ENCODE assay signal across 23 cellular contexts in genomic region chr10:60465801-60466200, GRCh38.
DNase-seq lines count a peak whose midpoint lies in the region; FAIRE-seq and TF ChIP-seq lines count a peak whose summit lies in the region.
"Had no signal": no experiment of that assay in that cellular context is flagged by ENCODE, and none has a peak within 500 bp of the region (broad histone marks: within the 10 kb centered on the region; RNA-seq: fewer than 3 reads in every experiment).

No MANE protein-coding gene starts in this region.

- H3K4me2 ChIP-seq in astrocyte (ENCODE audit: low read length): no peak overlapping the region

- H2AFZ ChIP-seq in astrocyte (ENCODE audit: low read depth, low read length): no peak overlapping the region

- peaks cover 4% of the 10 kb centered on the region for H3K4me1 Mint-ChIP-seq in astrocyte (ENCODE audit: low read depth, unreplicated experiment)
- H3K4me1 Mint-ChIP-seq: CD4-positive, CD25-positive, alpha-beta regulatory T cell; immature natural killer cell had no signal

- no peak overlapping the region for H3K27ac Mint-ChIP-seq in astrocyte (ENCODE audit: unreplicated experiment)
- H3K27ac Mint-ChIP-seq: activated naive CD8-positive, alpha-beta T cell treated with anti-CD3 and anti-CD28 coated beads, Interleukin-2, amount 50 U/mL, for 24 hours; CD4-positive, CD25-positive, alpha-beta regulatory T cell; immature natural killer cell had no signal

- H4K20me1 ChIP-seq in astrocyte (ENCODE audit: insufficient read depth, low read length): no peaks in the 10 kb centered on the region

- no peaks in the 10 kb centered on the region for H3K9me3 Mint-ChIP-seq in astrocyte (ENCODE audit: unreplicated experiment)
- H3K9me3 Mint-ChIP-seq: activated naive CD8-positive, alpha-beta T cell treated with anti-CD3 and anti-CD28 coated beads, Interleukin-2, amount 50 U/mL, for 24 hours; activated T-cell treated with anti-CD3 and anti-CD28 coated beads, Interleukin-2, amount 50 U/mL, for 4 hours; CD4-positive, CD25-positive, alpha-beta regulatory T cell had no signal

- DNase-seq in HT1080 (ENCODE audit: low read depth) (peak; percentile 21), astrocyte (ENCODE audit: low read depth) (peak; percentile 31), fibroblast of peridontal ligament (ENCODE audit: extremely low read depth) (peak; percentile 18), stromal cell of bone marrow (ENCODE audit: low read depth) (peak; percentile 18), GM13977 (ENCODE audit: low spot score) (no peak), activated gamma-delta T cell treated with Interleukin-2 at 50 U/mL for 16 hours (no peak), NAMALWA (ENCODE audit: low spot score) (no peak)
- DNase-seq: activated CD4-positive, alpha-beta T cell treated with anti-CD3 and anti-CD28 coated beads for 48 hours; activated naive CD8-positive, alpha-beta T cell treated with anti-CD3 and anti-CD28 coated beads, Interleukin-2, amount 50 U/mL, for 24 hours; activated T-cell treated with anti-CD3 and anti-CD28 coated beads, Interleukin-2, amount 50 U/mL, for 4 hours; CD4-positive, CD25-positive, alpha-beta regulatory T cell; effector CD4-positive, alpha-beta T cell; GOT3; hippocampal formation; immature natural killer cell; mesenchymal stem cell; NCI-H1417; NCI-H2107; stimulated activated naive CD4-positive, alpha-beta T cell treated with Interleukin-2 at 50 U/mL for 16 hours; uterus; WERI-Rb-1 had no signal

- H3K4me3 Mint-ChIP-seq in astrocyte (ENCODE audit: unreplicated experiment): no peak overlapping the region
- H3K4me3 Mint-ChIP-seq: activated naive CD8-positive, alpha-beta T cell treated with anti-CD3 and anti-CD28 coated beads, Interleukin-2, amount 50 U/mL, for 24 hours; activated T-cell treated with anti-CD3 and anti-CD28 coated beads, Interleukin-2, amount 50 U/mL, for 4 hours; CD4-positive, CD25-positive, alpha-beta regulatory T cell; immature natural killer cell had no signal

- H3K36me3 Mint-ChIP-seq in astrocyte (ENCODE audit: low read depth, unreplicated experiment): no peaks in the 10 kb centered on the region
- H3K36me3 Mint-ChIP-seq: CD4-positive, CD25-positive, alpha-beta regulatory T cell; immature natural killer cell had no signal

- H3K27me3 Mint-ChIP-seq in astrocyte (ENCODE audit: low read depth, unreplicated experiment): no peaks in the 10 kb centered on the region
- H3K27me3 Mint-ChIP-seq: activated naive CD8-positive, alpha-beta T cell treated with anti-CD3 and anti-CD28 coated beads, Interleukin-2, amount 50 U/mL, for 24 hours; CD4-positive, CD25-positive, alpha-beta regulatory T cell had no signal

- no peaks in the 10 kb centered on the region for H3K79me2 ChIP-seq in astrocyte (ENCODE audit: insufficient read depth, low read length)

- no peaks in the 10 kb centered on the region for H3K9me3 ChIP-seq in astrocyte (ENCODE audit: insufficient read depth, low read depth, low read length)
- H3K9me3 ChIP-seq: thoracic aorta, uterus had no signal

- peaks cover 5% of the 10 kb centered on the region for H3K4me1 ChIP-seq in astrocyte (ENCODE audit: insufficient read depth, low read length)
- H3K4me1 ChIP-seq: uterus had no signal

- FAIRE-seq in astrocyte (lab: Jason Lieb, UNC): peak; percentile 59
- FAIRE-seq: D721Med had no signal

- H3K9ac ChIP-seq in astrocyte (ENCODE audit: low read length): no peak overlapping the region

- H3K27me3 ChIP-seq in astrocyte (ENCODE audit: insufficient read depth, low read length): no peaks in the 10 kb centered on the region
- H3K27me3 ChIP-seq: uterus had no signal

- no peak overlapping the region for H3K27ac ChIP-seq in astrocyte (ENCODE audit: low read depth, low read length)
- H3K27ac ChIP-seq: thoracic aorta, uterus, WERI-Rb-1 had no signal

- H3K36me3 ChIP-seq in astrocyte (ENCODE audit: insufficient read depth, low read length): no peaks in the 10 kb centered on the region
- H3K36me3 ChIP-seq: thoracic aorta, uterus, WERI-Rb-1 had no signal

- no peak overlapping the region for H3K4me3 ChIP-seq in astrocyte (ENCODE audit: insufficient read depth, low read depth, low read length)
- H3K4me3 ChIP-seq: thoracic aorta, uterus had no signal

- in situ Hi-C loops in GM13977 (cut with MboI; ENCODE audit: low pct_unique_long_range_greater_than_20kb, low sequenced_read_pairs, unreplicated experiment): no loop called here

- TF ChIP-seq CTCF in astrocyte (IDR thresholded peaks at IDR 0.05; ENCODE audit: insufficient read depth, low read depth, low read length) (no peak), GM13977 (IDR thresholded peaks at IDR 0.05; ENCODE audit: extremely low read depth, insufficient read depth, missing control alignments) (no peak)

Comparison
In these comparisons a context has a peak if more than half of its experiments do, and no peak if none do; other contexts are left out.
1. DNase-seq: peak in HT1080 (single experiment), astrocyte (single experiment), fibroblast of peridontal ligament (single experiment) and stromal cell of bone marrow (single experiment); none in GM13977 (single experiment), activated gamma-delta T cell treated with Interleukin-2 at 50 U/mL for 16 hours (single experiment) and NAMALWA (single experiment).